In the genomic region with DNA sequence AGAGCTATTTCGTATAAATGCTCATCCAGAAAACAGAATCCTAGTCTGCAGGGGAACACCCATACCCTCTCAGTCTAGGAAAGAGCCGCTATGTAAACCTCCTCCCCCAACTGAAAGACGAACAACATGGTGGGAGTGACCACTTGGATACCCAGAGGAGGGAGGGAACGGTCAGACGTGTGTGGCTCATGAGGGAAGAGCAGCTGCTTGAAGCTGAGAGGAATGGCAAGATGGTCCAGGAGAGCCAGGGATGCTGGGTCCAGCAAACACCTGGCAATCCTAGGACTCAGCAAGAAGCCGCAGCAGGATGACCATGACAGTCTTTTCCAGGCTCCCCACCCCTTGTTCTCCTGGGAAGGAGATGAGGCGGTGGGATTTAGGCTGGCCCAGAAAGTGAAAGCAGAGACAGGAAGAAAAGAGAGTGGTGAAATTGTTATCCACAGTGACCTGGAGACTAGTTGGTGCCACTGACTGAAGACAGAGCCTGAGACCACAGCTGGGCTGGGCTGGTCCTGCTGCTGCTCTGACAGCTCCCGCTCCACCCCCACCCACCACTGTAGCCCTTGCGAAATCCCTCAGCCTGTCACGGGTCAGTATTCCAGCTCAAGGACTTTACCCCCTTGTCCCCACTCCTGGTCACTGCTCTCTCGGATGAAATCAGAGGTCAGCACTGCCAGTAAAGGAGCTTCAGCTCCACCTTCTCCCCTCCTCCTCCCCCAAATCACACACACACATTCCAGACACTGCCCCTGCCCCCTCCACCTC, we compare ENCODE assay signal across 1 cellular context.
A peak's percentile ranks its signal among the peaks of the same experiment; 100 is the strongest.
TF ChIP-seq lines count a peak whose summit lies in the region.

No MANE protein-coding gene starts in this region.

TF ChIP-seq in HepG2, 621 proteins besides CTCF, POLR2A, EP300 and RAD21 (continued from another document and continues in another):
- TF ChIP-seq, protein P1, sequence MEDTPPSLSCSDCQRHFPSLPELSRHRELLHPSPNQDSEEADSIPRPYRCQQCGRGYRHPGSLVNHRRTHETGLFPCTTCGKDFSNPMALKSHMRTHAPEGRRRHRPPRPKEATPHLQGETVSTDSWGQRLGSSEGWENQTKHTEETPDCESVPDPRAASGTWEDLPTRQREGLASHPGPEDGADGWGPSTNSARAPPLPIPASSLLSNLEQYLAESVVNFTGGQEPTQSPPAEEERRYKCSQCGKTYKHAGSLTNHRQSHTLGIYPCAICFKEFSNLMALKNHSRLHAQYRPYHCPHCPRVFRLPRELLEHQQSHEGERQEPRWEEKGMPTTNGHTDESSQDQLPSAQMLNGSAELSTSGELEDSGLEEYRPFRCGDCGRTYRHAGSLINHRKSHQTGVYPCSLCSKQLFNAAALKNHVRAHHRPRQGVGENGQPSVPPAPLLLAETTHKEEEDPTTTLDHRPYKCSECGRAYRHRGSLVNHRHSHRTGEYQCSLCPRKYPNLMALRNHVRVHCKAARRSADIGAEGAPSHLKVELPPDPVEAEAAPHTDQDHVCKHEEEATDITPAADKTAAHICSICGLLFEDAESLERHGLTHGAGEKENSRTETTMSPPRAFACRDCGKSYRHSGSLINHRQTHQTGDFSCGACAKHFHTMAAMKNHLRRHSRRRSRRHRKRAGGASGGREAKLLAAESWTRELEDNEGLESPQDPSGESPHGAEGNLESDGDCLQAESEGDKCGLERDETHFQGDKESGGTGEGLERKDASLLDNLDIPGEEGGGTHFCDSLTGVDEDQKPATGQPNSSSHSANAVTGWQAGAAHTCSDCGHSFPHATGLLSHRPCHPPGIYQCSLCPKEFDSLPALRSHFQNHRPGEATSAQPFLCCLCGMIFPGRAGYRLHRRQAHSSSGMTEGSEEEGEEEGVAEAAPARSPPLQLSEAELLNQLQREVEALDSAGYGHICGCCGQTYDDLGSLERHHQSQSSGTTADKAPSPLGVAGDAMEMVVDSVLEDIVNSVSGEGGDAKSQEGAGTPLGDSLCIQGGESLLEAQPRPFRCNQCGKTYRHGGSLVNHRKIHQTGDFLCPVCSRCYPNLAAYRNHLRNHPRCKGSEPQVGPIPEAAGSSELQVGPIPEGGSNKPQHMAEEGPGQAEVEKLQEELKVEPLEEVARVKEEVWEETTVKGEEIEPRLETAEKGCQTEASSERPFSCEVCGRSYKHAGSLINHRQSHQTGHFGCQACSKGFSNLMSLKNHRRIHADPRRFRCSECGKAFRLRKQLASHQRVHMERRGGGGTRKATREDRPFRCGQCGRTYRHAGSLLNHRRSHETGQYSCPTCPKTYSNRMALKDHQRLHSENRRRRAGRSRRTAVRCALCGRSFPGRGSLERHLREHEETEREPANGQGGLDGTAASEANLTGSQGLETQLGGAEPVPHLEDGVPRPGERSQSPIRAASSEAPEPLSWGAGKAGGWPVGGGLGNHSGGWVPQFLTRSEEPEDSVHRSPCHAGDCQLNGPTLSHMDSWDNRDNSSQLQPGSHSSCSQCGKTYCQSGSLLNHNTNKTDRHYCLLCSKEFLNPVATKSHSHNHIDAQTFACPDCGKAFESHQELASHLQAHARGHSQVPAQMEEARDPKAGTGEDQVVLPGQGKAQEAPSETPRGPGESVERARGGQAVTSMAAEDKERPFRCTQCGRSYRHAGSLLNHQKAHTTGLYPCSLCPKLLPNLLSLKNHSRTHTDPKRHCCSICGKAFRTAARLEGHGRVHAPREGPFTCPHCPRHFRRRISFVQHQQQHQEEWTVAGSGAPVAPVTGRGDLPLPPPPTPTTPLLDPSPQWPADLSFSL (CRISPR knock-in tag; IDR thresholded peaks at IDR 0.05) = no peak
- TF ChIP-seq ZMYM2 (CRISPR knock-in tag; IDR thresholded peaks at IDR 0.05) (peak; percentile 90), NFKB2 (CRISPR knock-in tag; IDR thresholded peaks at IDR 0.05; ENCODE audit: borderline replicate concordance) (0 out of 2 replicates have a peak, but pooled peaks have one; percentile 55), ZNF432 (CRISPR knock-in tag; IDR thresholded peaks at IDR 0.05; ENCODE audit: borderline replicate concordance) (no peak), BRD4 (CRISPR knock-in tag; IDR thresholded peaks at IDR 0.05) (no peak), ZNF180 (CRISPR knock-in tag; IDR thresholded peaks at IDR 0.05; ENCODE audit: borderline replicate concordance, low read depth) (no peak), MYC (CRISPR knock-in tag; IDR thresholded peaks at IDR 0.05; ENCODE audit: borderline replicate concordance) (peak; percentile 58; the same call in 1 of the 2 replicates), EED (CRISPR knock-in tag; IDR thresholded peaks at IDR 0.05) (0 out of 2 replicates have a peak, but pooled peaks have one; percentile 36), ZNF256 (CRISPR knock-in tag; conservative IDR thresholded peaks at IDR 0.05) (no peak), ZNF235 (CRISPR knock-in tag; IDR thresholded peaks at IDR 0.05; ENCODE audit: borderline replicate concordance) (no peak), HOXA3 (CRISPR knock-in tag; IDR thresholded peaks at IDR 0.05) (peak; percentile 81)
- TF ChIP-seq, protein P2, sequence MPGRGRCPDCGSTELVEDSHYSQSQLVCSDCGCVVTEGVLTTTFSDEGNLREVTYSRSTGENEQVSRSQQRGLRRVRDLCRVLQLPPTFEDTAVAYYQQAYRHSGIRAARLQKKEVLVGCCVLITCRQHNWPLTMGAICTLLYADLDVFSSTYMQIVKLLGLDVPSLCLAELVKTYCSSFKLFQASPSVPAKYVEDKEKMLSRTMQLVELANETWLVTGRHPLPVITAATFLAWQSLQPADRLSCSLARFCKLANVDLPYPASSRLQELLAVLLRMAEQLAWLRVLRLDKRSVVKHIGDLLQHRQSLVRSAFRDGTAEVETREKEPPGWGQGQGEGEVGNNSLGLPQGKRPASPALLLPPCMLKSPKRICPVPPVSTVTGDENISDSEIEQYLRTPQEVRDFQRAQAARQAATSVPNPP (CRISPR knock-in tag; IDR thresholded peaks at IDR 0.05) = peak; percentile 17; the same call in 1 of the 2 replicates
- TF ChIP-seq, protein P3, sequence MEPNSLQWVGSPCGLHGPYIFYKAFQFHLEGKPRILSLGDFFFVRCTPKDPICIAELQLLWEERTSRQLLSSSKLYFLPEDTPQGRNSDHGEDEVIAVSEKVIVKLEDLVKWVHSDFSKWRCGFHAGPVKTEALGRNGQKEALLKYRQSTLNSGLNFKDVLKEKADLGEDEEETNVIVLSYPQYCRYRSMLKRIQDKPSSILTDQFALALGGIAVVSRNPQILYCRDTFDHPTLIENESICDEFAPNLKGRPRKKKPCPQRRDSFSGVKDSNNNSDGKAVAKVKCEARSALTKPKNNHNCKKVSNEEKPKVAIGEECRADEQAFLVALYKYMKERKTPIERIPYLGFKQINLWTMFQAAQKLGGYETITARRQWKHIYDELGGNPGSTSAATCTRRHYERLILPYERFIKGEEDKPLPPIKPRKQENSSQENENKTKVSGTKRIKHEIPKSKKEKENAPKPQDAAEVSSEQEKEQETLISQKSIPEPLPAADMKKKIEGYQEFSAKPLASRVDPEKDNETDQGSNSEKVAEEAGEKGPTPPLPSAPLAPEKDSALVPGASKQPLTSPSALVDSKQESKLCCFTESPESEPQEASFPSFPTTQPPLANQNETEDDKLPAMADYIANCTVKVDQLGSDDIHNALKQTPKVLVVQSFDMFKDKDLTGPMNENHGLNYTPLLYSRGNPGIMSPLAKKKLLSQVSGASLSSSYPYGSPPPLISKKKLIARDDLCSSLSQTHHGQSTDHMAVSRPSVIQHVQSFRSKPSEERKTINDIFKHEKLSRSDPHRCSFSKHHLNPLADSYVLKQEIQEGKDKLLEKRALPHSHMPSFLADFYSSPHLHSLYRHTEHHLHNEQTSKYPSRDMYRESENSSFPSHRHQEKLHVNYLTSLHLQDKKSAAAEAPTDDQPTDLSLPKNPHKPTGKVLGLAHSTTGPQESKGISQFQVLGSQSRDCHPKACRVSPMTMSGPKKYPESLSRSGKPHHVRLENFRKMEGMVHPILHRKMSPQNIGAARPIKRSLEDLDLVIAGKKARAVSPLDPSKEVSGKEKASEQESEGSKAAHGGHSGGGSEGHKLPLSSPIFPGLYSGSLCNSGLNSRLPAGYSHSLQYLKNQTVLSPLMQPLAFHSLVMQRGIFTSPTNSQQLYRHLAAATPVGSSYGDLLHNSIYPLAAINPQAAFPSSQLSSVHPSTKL (CRISPR knock-in tag; IDR thresholded peaks at IDR 0.05) = peak; percentile 93
- TF ChIP-seq, protein P4, sequence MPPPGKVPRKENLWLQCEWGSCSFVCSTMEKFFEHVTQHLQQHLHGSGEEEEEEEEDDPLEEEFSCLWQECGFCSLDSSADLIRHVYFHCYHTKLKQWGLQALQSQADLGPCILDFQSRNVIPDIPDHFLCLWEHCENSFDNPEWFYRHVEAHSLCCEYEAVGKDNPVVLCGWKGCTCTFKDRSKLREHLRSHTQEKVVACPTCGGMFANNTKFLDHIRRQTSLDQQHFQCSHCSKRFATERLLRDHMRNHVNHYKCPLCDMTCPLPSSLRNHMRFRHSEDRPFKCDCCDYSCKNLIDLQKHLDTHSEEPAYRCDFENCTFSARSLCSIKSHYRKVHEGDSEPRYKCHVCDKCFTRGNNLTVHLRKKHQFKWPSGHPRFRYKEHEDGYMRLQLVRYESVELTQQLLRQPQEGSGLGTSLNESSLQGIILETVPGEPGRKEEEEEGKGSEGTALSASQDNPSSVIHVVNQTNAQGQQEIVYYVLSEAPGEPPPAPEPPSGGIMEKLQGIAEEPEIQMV (CRISPR knock-in tag; IDR thresholded peaks at IDR 0.05; ENCODE audit: low read depth) = 0 out of 2 replicates have a peak, but pooled peaks have one; percentile 50
- TF ChIP-seq, protein P5, sequence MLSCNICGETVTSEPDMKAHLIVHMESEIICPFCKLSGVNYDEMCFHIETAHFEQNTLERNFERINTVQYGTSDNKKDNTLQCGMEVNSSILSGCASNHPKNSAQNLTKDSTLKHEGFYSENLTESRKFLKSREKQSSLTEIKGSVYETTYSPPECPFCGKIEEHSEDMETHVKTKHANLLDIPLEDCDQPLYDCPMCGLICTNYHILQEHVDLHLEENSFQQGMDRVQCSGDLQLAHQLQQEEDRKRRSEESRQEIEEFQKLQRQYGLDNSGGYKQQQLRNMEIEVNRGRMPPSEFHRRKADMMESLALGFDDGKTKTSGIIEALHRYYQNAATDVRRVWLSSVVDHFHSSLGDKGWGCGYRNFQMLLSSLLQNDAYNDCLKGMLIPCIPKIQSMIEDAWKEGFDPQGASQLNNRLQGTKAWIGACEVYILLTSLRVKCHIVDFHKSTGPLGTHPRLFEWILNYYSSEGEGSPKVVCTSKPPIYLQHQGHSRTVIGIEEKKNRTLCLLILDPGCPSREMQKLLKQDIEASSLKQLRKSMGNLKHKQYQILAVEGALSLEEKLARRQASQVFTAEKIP (CRISPR knock-in tag; IDR thresholded peaks at IDR 0.05; ENCODE audit: borderline replicate concordance) = no peak
- TF ChIP-seq, protein P6, sequence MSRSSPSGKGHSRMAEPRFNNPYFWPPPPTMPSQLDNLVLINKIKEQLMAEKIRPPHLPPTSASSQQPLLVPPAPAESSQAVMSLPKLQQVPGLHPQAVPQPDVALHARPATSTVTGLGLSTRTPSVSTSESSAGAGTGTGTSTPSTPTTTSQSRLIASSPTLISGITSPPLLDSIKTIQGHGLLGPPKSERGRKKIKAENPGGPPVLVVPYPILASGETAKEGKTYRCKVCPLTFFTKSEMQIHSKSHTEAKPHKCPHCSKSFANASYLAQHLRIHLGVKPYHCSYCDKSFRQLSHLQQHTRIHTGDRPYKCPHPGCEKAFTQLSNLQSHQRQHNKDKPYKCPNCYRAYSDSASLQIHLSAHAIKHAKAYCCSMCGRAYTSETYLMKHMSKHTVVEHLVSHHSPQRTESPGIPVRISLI (CRISPR knock-in tag; IDR thresholded peaks at IDR 0.05; ENCODE audit: borderline replicate concordance) = peak; percentile 52; the same call in 1 of the 2 replicates
- TF ChIP-seq, protein P7, sequence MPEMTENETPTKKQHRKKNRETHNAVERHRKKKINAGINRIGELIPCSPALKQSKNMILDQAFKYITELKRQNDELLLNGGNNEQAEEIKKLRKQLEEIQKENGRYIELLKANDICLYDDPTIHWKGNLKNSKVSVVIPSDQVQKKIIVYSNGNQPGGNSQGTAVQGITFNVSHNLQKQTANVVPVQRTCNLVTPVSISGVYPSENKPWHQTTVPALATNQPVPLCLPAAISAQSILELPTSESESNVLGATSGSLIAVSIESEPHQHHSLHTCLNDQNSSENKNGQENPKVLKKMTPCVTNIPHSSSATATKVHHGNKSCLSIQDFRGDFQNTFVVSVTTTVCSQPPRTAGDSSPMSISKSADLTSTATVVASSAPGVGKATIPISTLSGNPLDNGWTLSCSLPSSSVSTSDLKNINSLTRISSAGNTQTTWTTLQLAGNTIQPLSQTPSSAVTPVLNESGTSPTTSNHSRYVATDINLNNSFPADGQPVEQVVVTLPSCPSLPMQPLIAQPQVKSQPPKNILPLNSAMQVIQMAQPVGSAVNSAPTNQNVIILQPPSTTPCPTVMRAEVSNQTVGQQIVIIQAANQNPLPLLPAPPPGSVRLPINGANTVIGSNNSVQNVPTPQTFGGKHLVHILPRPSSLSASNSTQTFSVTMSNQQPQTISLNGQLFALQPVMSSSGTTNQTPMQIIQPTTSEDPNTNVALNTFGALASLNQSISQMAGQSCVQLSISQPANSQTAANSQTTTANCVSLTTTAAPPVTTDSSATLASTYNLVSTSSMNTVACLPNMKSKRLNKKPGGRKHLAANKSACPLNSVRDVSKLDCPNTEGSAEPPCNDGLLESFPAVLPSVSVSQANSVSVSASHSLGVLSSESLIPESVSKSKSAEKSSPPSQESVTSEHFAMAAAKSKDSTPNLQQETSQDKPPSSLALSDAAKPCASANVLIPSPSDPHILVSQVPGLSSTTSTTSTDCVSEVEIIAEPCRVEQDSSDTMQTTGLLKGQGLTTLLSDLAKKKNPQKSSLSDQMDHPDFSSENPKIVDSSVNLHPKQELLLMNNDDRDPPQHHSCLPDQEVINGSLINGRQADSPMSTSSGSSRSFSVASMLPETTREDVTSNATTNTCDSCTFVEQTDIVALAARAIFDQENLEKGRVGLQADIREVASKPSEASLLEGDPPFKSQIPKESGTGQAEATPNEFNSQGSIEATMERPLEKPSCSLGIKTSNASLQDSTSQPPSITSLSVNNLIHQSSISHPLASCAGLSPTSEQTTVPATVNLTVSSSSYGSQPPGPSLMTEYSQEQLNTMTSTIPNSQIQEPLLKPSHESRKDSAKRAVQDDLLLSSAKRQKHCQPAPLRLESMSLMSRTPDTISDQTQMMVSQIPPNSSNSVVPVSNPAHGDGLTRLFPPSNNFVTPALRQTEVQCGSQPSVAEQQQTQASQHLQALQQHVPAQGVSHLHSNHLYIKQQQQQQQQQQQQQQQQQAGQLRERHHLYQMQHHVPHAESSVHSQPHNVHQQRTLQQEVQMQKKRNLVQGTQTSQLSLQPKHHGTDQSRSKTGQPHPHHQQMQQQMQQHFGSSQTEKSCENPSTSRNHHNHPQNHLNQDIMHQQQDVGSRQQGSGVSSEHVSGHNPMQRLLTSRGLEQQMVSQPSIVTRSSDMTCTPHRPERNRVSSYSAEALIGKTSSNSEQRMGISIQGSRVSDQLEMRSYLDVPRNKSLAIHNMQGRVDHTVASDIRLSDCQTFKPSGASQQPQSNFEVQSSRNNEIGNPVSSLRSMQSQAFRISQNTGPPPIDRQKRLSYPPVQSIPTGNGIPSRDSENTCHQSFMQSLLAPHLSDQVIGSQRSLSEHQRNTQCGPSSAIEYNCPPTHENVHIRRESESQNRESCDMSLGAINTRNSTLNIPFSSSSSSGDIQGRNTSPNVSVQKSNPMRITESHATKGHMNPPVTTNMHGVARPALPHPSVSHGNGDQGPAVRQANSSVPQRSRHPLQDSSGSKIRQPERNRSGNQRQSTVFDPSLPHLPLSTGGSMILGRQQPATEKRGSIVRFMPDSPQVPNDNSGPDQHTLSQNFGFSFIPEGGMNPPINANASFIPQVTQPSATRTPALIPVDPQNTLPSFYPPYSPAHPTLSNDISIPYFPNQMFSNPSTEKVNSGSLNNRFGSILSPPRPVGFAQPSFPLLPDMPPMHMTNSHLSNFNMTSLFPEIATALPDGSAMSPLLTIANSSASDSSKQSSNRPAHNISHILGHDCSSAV (CRISPR knock-in tag; IDR thresholded peaks at IDR 0.05; ENCODE audit: borderline replicate concordance) = no peak
